ENCODE assay signal across 14 cellular contexts in genomic region chr6:43970913-43971775, GRCh38.
DNase-seq lines count a peak whose midpoint lies in the region; ATAC-seq, FAIRE-seq and TF ChIP-seq lines count a peak whose summit lies in the region.
"Had no signal": no experiment of that assay in that cellular context is flagged by ENCODE, and none has a peak within 500 bp of the region (broad histone marks: within the 10 kb centered on the region; RNA-seq: fewer than 3 reads in every experiment).

No MANE protein-coding gene starts in this region.

- TF ChIP-seq POLR2A in HepG2 (IDR thresholded peaks at IDR 0.05; ENCODE audit: insufficient read depth in 1 of 2, low read depth in 2 of 2, low read length in 2 of 2) (no peak), transverse colon (IDR thresholded peaks at IDR 0.05) (no peak)

- H4K20me1 ChIP-seq in HepG2 (ENCODE audit: insufficient read depth, low read length), result no peaks in the 10 kb centered on the region

- CTCF ChIA-PET in activated CD8-positive, alpha-beta memory T cell treated with anti-CD3 and anti-CD28 coated beads, Interleukin-2, amount 10 ng/mL, durations not matched to agents 7 days and 5 days (lab: Charles Lee), result interaction anchor here (0.9 to 1.5 kb wide), 2 partner anchors 16 to 108 kb away, joined by 3 read pairs; no protein-coding TSS in a partner anchor
- CTCF ChIA-PET in MCF 10A (lab: Yijun Ruan, JAX), result interaction anchor here (0.7 to 1.5 kb wide), 6 partner anchors 14 to 464 kb away, joined by 3 to 4 read pairs (median 3); partner anchors contain the start of gene VEGFA
- CTCF ChIA-PET in HepG2 (lab: Yijun Ruan, JAX; ENCODE audit: low intra/inter-chr PET ratio, low total read pairs), result no interaction called here

- POLR2A ChIA-PET in MCF 10A (lab: Yijun Ruan, JAX), result interaction anchor here (0.6 to 2.4 kb wide), 3 partner anchors 70 to 201 kb away, joined by 3 to 8 read pairs (median 7); partner anchors contain the start of gene VEGFA
- POLR2A ChIA-PET in HepG2 (lab: Yijun Ruan, JAX), result no interaction called here

- no peak overlapping the region for H3K4me3 Mint-ChIP-seq in activated CD8-positive, alpha-beta memory T cell treated with anti-CD3 and anti-CD28 coated beads, Interleukin-2, amount 10 ng/mL, durations not matched to agents 7 days and 5 days
- no peak overlapping the region for H3K4me3 Mint-ChIP-seq in MCF 10A (ENCODE audit: unreplicated experiment)
- no peak overlapping the region for H3K4me3 Mint-ChIP-seq in T-helper 2 cell treated with Interferon-gamma antibody and Interleukin-4, amounts not matched to agents 5 μg/mL and 100 μg/mL, for 36 hours
- H3K4me3 Mint-ChIP-seq: activated naive CD8-positive, alpha-beta T cell treated with anti-CD3 and anti-CD28 coated beads, Interleukin-2, amount 10 ng/mL, durations not matched to agents 7 days and 5 days had no signal

- TF ChIP-seq EP300 in HepG2 (IDR thresholded peaks at IDR 0.05; ENCODE audit: low read depth in 2 of 2, low read length in 2 of 2) (no peak), HepG2 (CRISPR knock-in tag; IDR thresholded peaks at IDR 0.05; ENCODE audit: borderline replicate concordance) (no peak), transverse colon (IDR thresholded peaks at IDR 0.05; ENCODE audit: low read depth) (no peak)

- no peak overlapping the region for H3K9ac ChIP-seq in HepG2 (ENCODE audit: insufficient read depth, low read depth, low read length)

- H3K4me1 Mint-ChIP-seq in activated CD8-positive, alpha-beta memory T cell treated with anti-CD3 and anti-CD28 coated beads, Interleukin-2, amount 10 ng/mL, durations not matched to agents 7 days and 5 days, result no peaks in the 10 kb centered on the region
- H3K4me1 Mint-ChIP-seq in MCF 10A (ENCODE audit: insufficient read depth, unreplicated experiment), result peaks cover 35% of the 10 kb centered on the region
- no peaks in the 10 kb centered on the region for H3K4me1 Mint-ChIP-seq in T-helper 2 cell treated with Interferon-gamma antibody and Interleukin-4, amounts not matched to agents 5 μg/mL and 100 μg/mL, for 36 hours (ENCODE audit: low read depth)
- H3K4me1 Mint-ChIP-seq: activated naive CD8-positive, alpha-beta T cell treated with anti-CD3 and anti-CD28 coated beads, Interleukin-2, amount 10 ng/mL, durations not matched to agents 7 days and 5 days had no signal

- BruUV-seq in MCF 10A (replicated peaks; lab: Mats Ljungman, UMichigan), result no TSS peak
- BruUV-seq in HepG2 (replicated peaks; lab: Mats Ljungman, UMichigan), result no TSS peak

- ATAC-seq in activated CD8-positive, alpha-beta memory T cell treated with anti-CD3 and anti-CD28 coated beads, Interleukin-2, amount 10 ng/mL, durations not matched to agents 7 days and 5 days, result no peak
- peak; percentile 35; the same call in 2 of the 3 replicates for ATAC-seq in HepG2
- no peak for ATAC-seq in GM21381 (IDR thresholded peaks at IDR 0.05; ENCODE audit: unreplicated experiment)
- no peak for ATAC-seq in HG03196 (IDR thresholded peaks at IDR 0.05; ENCODE audit: unreplicated experiment)
- ATAC-seq: SK-N-SH treated with all-trans-retinoic acid at 6 μM for 48 hours had no signal

- TF ChIP-seq CTCF in MCF 10A (IDR thresholded peaks at IDR 0.05; ENCODE audit: unreplicated experiment), result no peak
- no peak for TF ChIP-seq CTCF in HepG2 (CRISPR knock-in tag; IDR thresholded peaks at IDR 0.05)
- no peak for TF ChIP-seq CTCF in transverse colon (IDR thresholded peaks at IDR 0.05)

- 31% methylated on average over 8 of the region's 8 CpGs for WGBS in HepG2 (ENCODE audit: low lambda C conversion rate)
- WGBS in transverse colon (ENCODE audit: low coverage in 1 of 2), 2 donors, result 78% methylated on average over 8 of the region's 8 CpGs; no CpG with 5 or more reads in 1 of the 2 donors

- no peaks in the 10 kb centered on the region for H3K36me3 Mint-ChIP-seq in activated CD8-positive, alpha-beta memory T cell treated with anti-CD3 and anti-CD28 coated beads, Interleukin-2, amount 10 ng/mL, durations not matched to agents 7 days and 5 days
- no peaks in the 10 kb centered on the region for H3K36me3 Mint-ChIP-seq in MCF 10A (ENCODE audit: insufficient read depth, unreplicated experiment)
- H3K36me3 Mint-ChIP-seq in T-helper 2 cell treated with Interferon-gamma antibody and Interleukin-4, amounts not matched to agents 5 μg/mL and 100 μg/mL, for 36 hours (ENCODE audit: low read depth), result no peaks in the 10 kb centered on the region
- H3K36me3 Mint-ChIP-seq: activated naive CD8-positive, alpha-beta T cell treated with anti-CD3 and anti-CD28 coated beads, Interleukin-2, amount 10 ng/mL, durations not matched to agents 7 days and 5 days had no signal

- H3K9me3 ChIP-seq in HepG2 (ENCODE audit: low read length) (peaks cover 5% of the 10 kb centered on the region; the same call in 1 of the 2 replicates), transverse colon (no peaks in the 10 kb centered on the region)

- H3K4me1 ChIP-seq in HepG2 (ENCODE audit: insufficient read depth, low read length) (peaks cover 38% of the 10 kb centered on the region), transverse colon (peaks cover 0 to 24% (median 4%) of the 10 kb centered on the region in 4 donors)

- FAIRE-seq in HepG2 (lab: Jason Lieb, UNC), result no peak
- FAIRE-seq: GM18507 had no signal

- H3K27ac Mint-ChIP-seq in activated CD8-positive, alpha-beta memory T cell treated with anti-CD3 and anti-CD28 coated beads, Interleukin-2, amount 10 ng/mL, durations not matched to agents 7 days and 5 days, result no peak overlapping the region
- peak overlapping the region; percentile 80 for H3K27ac Mint-ChIP-seq in MCF 10A (ENCODE audit: low read depth, unreplicated experiment)
- no peak overlapping the region for H3K27ac Mint-ChIP-seq in T-helper 2 cell treated with Interferon-gamma antibody and Interleukin-4, amounts not matched to agents 5 μg/mL and 100 μg/mL, for 36 hours
- H3K27ac Mint-ChIP-seq: activated naive CD8-positive, alpha-beta T cell treated with anti-CD3 and anti-CD28 coated beads, Interleukin-2, amount 10 ng/mL, durations not matched to agents 7 days and 5 days had no signal

- H3K27me3 ChIP-seq in HepG2 (ENCODE audit: control insufficient read depth in 1 of 2, insufficient read depth in 2 of 2, low read length in 2 of 2), result peaks cover 9 to 64% of the 10 kb centered on the region in 2 experiments; a peak in 4 of 5 replicates
- H3K27me3 ChIP-seq in transverse colon, result no peaks in the 10 kb centered on the region

- H3K36me3 ChIP-seq in HepG2 (replicated peaks in 1 of 2; ENCODE audit: control insufficient read depth in 1 of 2, insufficient read depth in 2 of 2, low read length in 2 of 2) (no peaks in the 10 kb centered on the region), transverse colon (no peaks in the 10 kb centered on the region)

- H2AFZ ChIP-seq in HepG2 (ENCODE audit: low read length), result no peak overlapping the region

- H3K27me3 Mint-ChIP-seq in activated CD8-positive, alpha-beta memory T cell treated with anti-CD3 and anti-CD28 coated beads, Interleukin-2, amount 10 ng/mL, durations not matched to agents 7 days and 5 days, result peaks cover 26% of the 10 kb centered on the region
- H3K27me3 Mint-ChIP-seq in MCF 10A (ENCODE audit: insufficient read depth, unreplicated experiment), result no peaks in the 10 kb centered on the region
- peaks cover 13% of the 10 kb centered on the region for H3K27me3 Mint-ChIP-seq in T-helper 2 cell treated with Interferon-gamma antibody and Interleukin-4, amounts not matched to agents 5 μg/mL and 100 μg/mL, for 36 hours (ENCODE audit: low read depth)

- intact Hi-C loops in MCF 10A (cut with micrococcal nuclease) (no loop called here), HepG2 (cut with micrococcal nuclease; ENCODE audit: unreplicated experiment) (no loop called here), transverse colon (cut with DNase I; ENCODE audit: low total_unique reads) (no loop called here)

- in situ Hi-C loops in HepG2 (cut with HindIII; ENCODE audit: extremely low pct_ligation_motif_present, low pct_unique_long_range_greater_than_20kb) (no loop called here), transverse colon (cut with MboI; ENCODE audit: low pct_ligation_motif_present in 1 of 4, low pct_unique_long_range_greater_than_20kb in 1 of 4, low sequenced_read_pairs in 3 of 4) (no loop called here)

- H3K27ac ChIP-seq in HepG2 (ENCODE audit: extremely low read length, insufficient read depth, low read length), result no peak overlapping the region
- H3K27ac ChIP-seq in transverse colon, result no peak overlapping the region

- H3K4me3 ChIP-seq in HepG2 (replicated peaks in 1 of 3; ENCODE audit: insufficient read depth in 1 of 3, low read depth in 2 of 3, low read length in 3 of 3) (no peak overlapping the region), transverse colon (no peak overlapping the region)

- TF ChIP-seq RAD21 in HepG2 (CRISPR knock-in tag; IDR thresholded peaks at IDR 0.05), result no peak

- H3K4me2 ChIP-seq in HepG2 (ENCODE audit: low read depth, low read length), result peak overlapping the region; percentile 10; the same call in 1 of the 2 replicates

- peak; percentile 41 for DNase-seq in activated CD8-positive, alpha-beta memory T cell treated with anti-CD3 and anti-CD28 coated beads for 24 hours
- no peak for DNase-seq in activated CD8-positive, alpha-beta memory T cell treated with anti-CD3 and anti-CD28 coated beads, Interleukin-2, amount 10 ng/mL, durations not matched to agents 7 days and 5 days
- no peak for DNase-seq in MCF 10A (ENCODE audit: unreplicated experiment)
- DNase-seq in HepG2 (ENCODE audit: low spot score), result no peak
- DNase-seq in transverse colon, result peak; percentile 60
- DNase-seq in T-helper 2 cell treated with Interferon-gamma antibody and Interleukin-4, amounts not matched to agents 5 μg/mL and 100 μg/mL, for 36 hours (ENCODE audit: low spot score), result no peak
- DNase-seq: activated CD4-positive, alpha-beta T cell treated with anti-CD3 and anti-CD28 coated beads for 48 hours; activated naive CD8-positive, alpha-beta T cell treated with anti-CD3 and anti-CD28 coated beads, Interleukin-2, amount 10 ng/mL, durations not matched to agents 7 days and 5 days; glutamatergic neuron; NCI-H774 had no signal

- no peaks in the 10 kb centered on the region for H3K79me2 ChIP-seq in HepG2 (ENCODE audit: insufficient read depth, low read length)

- no peaks in the 10 kb centered on the region for H3K9me3 Mint-ChIP-seq in activated CD8-positive, alpha-beta memory T cell treated with anti-CD3 and anti-CD28 coated beads, Interleukin-2, amount 10 ng/mL, durations not matched to agents 7 days and 5 days (ENCODE audit: low read depth)
- no peaks in the 10 kb centered on the region for H3K9me3 Mint-ChIP-seq in MCF 10A (ENCODE audit: unreplicated experiment)
- no peaks in the 10 kb centered on the region for H3K9me3 Mint-ChIP-seq in T-helper 2 cell treated with Interferon-gamma antibody and Interleukin-4, amounts not matched to agents 5 μg/mL and 100 μg/mL, for 36 hours
- H3K9me3 Mint-ChIP-seq: activated naive CD8-positive, alpha-beta T cell treated with anti-CD3 and anti-CD28 coated beads, Interleukin-2, amount 10 ng/mL, durations not matched to agents 7 days and 5 days had no signal

TF ChIP-seq in HepG2, 621 proteins besides CTCF, POLR2A, EP300 and RAD21 (continues in another document):
- no peak for TF ChIP-seq ZNF224 (CRISPR knock-in tag; IDR thresholded peaks at IDR 0.05)
- TF ChIP-seq ZNF124 (CRISPR knock-in tag; IDR thresholded peaks at IDR 0.05), result no peak

Comparison
In these comparisons a context has a peak if more than half of its experiments do, and no peak if none do; other contexts are left out.
1. DNase-seq: peak in activated CD8-positive, alpha-beta memory T cell treated with anti-CD3 and anti-CD28 coated beads for 24 hours (single experiment) and transverse colon (single experiment); none in activated CD8-positive, alpha-beta memory T cell treated with anti-CD3 and anti-CD28 coated beads, Interleukin-2, amount 10 ng/mL, durations not matched to agents 7 days and 5 days (single experiment), MCF 10A (single experiment), HepG2 (single experiment) and T-helper 2 cell treated with Interferon-gamma antibody and Interleukin-4, amounts not matched to agents 5 μg/mL and 100 μg/mL, for 36 hours (single experiment).